12 cellular contexts compared by ENCODE assay signal in the genomic region with DNA sequence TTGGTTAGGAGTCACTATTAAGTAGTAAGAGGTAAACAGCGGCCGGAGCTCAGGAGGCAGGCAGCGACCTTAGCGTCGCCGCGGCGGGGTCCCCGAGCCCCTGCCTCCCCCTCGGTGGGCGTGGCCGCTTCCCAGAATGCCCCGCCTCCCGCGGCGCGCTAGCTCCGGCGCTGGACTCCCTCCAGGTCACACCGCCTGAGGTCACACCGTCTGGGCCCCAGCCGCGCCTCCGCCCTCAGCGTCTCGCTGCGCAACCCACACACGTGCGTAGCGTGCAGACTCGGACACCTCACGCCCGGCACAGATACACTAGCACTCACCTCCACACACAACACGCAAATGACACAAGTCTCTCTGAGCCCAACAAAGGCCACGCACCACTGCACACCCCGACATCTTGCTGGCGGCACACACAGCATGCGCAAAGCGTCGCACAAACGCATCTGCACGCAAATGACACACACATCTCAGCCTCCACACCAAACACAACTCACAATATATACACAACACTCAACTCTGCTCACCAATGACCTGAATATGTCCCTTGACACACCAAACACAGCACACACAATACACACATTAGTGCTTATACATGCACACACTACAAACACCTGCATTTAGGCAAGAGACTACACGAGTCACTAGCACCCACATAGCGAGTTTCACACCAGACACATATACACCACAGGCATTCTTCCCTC. TPM values are rescaled to one million over a fixed set of nuclear protein-coding genes. Genes with fewer than 3 reads are reported as not detected.
DNase-seq lines count a peak whose midpoint lies in the region; ATAC-seq and TF ChIP-seq lines count a peak whose summit lies in the region.
"Had no signal": no experiment of that assay in that cellular context is flagged by ENCODE, and none has a peak within 500 bp of the region (broad histone marks: within the 10 kb centered on the region; RNA-seq: fewer than 3 reads in every experiment).

No MANE protein-coding gene starts in this region.

- peak overlapping the region; percentile 55 for H3K4me2 ChIP-seq in neural progenitor cell

- no peak for TF ChIP-seq CTCF in adrenal gland (IDR thresholded peaks at IDR 0.05)
- TF ChIP-seq CTCF in neural progenitor cell (IDR thresholded peaks at IDR 0.05) = no peak

- peaks cover 3% of the 10 kb centered on the region for H3K9me3 Mint-ChIP-seq in neural progenitor cell

- intact Hi-C loops in adrenal gland (cut with DNase I) = no loop called here
- intact Hi-C loops in left cardiac atrium (cut with DNase I) = no loop called here

- H3K27ac ChIP-seq in adrenal gland (no peak overlapping the region), neural progenitor cell (no peak overlapping the region)
- H3K27ac ChIP-seq: uterus had no signal

- H3K9me3 ChIP-seq in adrenal gland (replicated peaks in 1 of 3) (no peaks in the 10 kb centered on the region), neural progenitor cell (ENCODE audit: low read depth) (no peaks in the 10 kb centered on the region)
- H3K9me3 ChIP-seq: uterus had no signal

- no peak overlapping the region for H3K27ac Mint-ChIP-seq in neural progenitor cell

- no peaks in the 10 kb centered on the region for H3K36me3 Mint-ChIP-seq in neural progenitor cell

- peaks cover 6% of the 10 kb centered on the region for H3F3A ChIP-seq in neural progenitor cell (ENCODE audit: low read depth)

- no peak for TF ChIP-seq POLR2A in adrenal gland (IDR thresholded peaks at IDR 0.05)

- no peak overlapping the region for H3K4me3 Mint-ChIP-seq in neural progenitor cell

- H3K4me1 ChIP-seq in adrenal gland (replicated peaks in 1 of 2) (peaks cover 0 to 10% of the 10 kb centered on the region in 2 donors), neural progenitor cell (peaks cover 10% of the 10 kb centered on the region)
- H3K4me1 ChIP-seq: uterus had no signal

- DNase-seq in AG20443 (ENCODE audit: low spot score) (peak; percentile 86), adrenal gland (peak in 6 of 7 donors; percentile 41 to 73 (median 56)), left cardiac atrium (peak; percentile 84), neural progenitor cell (ENCODE audit: low spot score) (peak; percentile 84), OCI-M1 (lab: John Stamatoyannopoulos, UW) (no peak), SK-N-DZ (ENCODE audit: low spot score) (no peak)
- DNase-seq: central memory CD4-positive, alpha-beta T cell; kidney glomerular epithelial cell; NCI-H2171 treated with DMSO at 0.1 percent for 48 hours had no signal

- H3K27me3 ChIP-seq in adrenal gland = no peaks in the 10 kb centered on the region
- peaks cover 21% of the 10 kb centered on the region for H3K27me3 ChIP-seq in neural progenitor cell
- H3K27me3 ChIP-seq: uterus had no signal

- H3K4me1 Mint-ChIP-seq in neural progenitor cell = peaks cover 8% of the 10 kb centered on the region

- WGBS in adrenal gland, 4 donors = 28 to 64% (median 47%) methylated on average over 19 to 44 of the region's 44 CpGs

- H3K79me2 ChIP-seq in neural progenitor cell (ENCODE audit: low read depth) = no peaks in the 10 kb centered on the region

- H3K36me3 ChIP-seq in adrenal gland (replicated peaks in 1 of 2) (no peaks in the 10 kb centered on the region), neural progenitor cell (no peaks in the 10 kb centered on the region)
- H3K36me3 ChIP-seq: uterus had no signal

- ATAC-seq in left cardiac atrium (peak; percentile 84 to 86), GM19035 (IDR thresholded peaks at IDR 0.05; ENCODE audit: unreplicated experiment) (no peak), HG02678 (IDR thresholded peaks at IDR 0.05; ENCODE audit: unreplicated experiment) (no peak)

- H2AFZ ChIP-seq in neural progenitor cell (replicated peaks) = peak overlapping the region; percentile 11

- peaks cover 3% of the 10 kb centered on the region for H3K27me3 Mint-ChIP-seq in neural progenitor cell (ENCODE audit: insufficient read depth, low read depth)

- no peaks in the 10 kb centered on the region for H4K20me1 ChIP-seq in neural progenitor cell (ENCODE audit: low read depth)

- H3K9ac ChIP-seq in neural progenitor cell = no peak overlapping the region

- H3K4me3 ChIP-seq in adrenal gland (peak overlapping the region in 1 of 4 donors; percentile 24), neural progenitor cell (no peak overlapping the region)

RNA-seq across cellular contexts. Expression of a gene that starts 17.6 kb away (rescaled TPM):
- total RNA-seq in adrenal gland (100 to 1,000 TPM in 2 of 8 donors, 10 to 100 TPM in 6; 44.7 to 154 (median 79.9) TPM), left cardiac atrium (10 to 100 TPM; 31.5 to 83.0 TPM), neural progenitor cell (ENCODE audit: low replicate concordance) (7.0 and 14.1 TPM in 2 replicates)
- polyA plus RNA-seq in adrenal gland = 10 to 100 TPM; 18.8 to 45.1 (median 25.2) TPM
- 3.6 and 5.1 TPM in 2 replicates for polyA plus RNA-seq in SK-N-DZ (2014; cell fraction: cytosol; rRNA removed)
- 2.3 and 2.7 TPM in 2 replicates for polyA plus RNA-seq in SK-N-DZ (2014; cell fraction: nucleus; rRNA removed)

RNA-seq across cellular contexts. Expression of a gene that starts 36.7 kb away (rescaled TPM):
- total RNA-seq in adrenal gland (not detected), left cardiac atrium (under 1 TPM; 0.05 to 0.12 TPM), neural progenitor cell (ENCODE audit: low replicate concordance) (0.03 TPM in 1 of 2 replicates, not detected in the other)
- polyA plus RNA-seq in adrenal gland = under 1 TPM in 2 of 3 donors, not detected in 1; 0.03 to 0.16 TPM
- not detected in 2 replicates for polyA plus RNA-seq in SK-N-DZ (2014; cell fraction: cytosol; rRNA removed)
- not detected in 2 replicates for polyA plus RNA-seq in SK-N-DZ (2014; cell fraction: nucleus; rRNA removed)

Comparison
In these comparisons a context has a peak if more than half of its experiments do, and no peak if none do; other contexts are left out.
1. DNase-seq: peak in AG20443 (single experiment), adrenal gland (6 of 7), left cardiac atrium (single experiment) and neural progenitor cell (single experiment); none in OCI-M1 (single experiment) and SK-N-DZ (single experiment).
2. ATAC-seq: peak in left cardiac atrium (2 of 2); none in GM19035 (single experiment) and HG02678 (single experiment).